In the genomic region with DNA sequence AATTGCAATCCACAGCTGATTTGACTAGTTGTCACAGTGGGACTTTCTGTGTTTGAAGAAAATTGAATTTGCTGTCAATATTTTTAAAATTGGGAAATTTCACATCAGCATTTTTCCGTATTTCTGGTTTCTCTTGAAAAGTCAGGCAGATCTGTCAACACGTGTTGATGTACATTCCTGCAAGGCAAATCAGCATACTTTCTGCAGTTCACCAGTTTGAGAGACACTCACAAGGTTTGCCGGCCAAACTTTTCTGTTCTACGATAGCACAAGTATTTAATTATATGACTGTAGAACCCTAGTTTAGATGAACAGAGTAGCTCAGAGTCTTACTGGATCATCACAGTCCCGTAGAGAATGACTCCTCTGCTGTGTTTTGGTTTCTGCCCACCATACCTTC, we compare ENCODE assay signal across 20 cellular contexts.
"Had no signal": no experiment of that assay in that cellular context is flagged by ENCODE, and none has a peak within 500 bp of the region (broad histone marks: within the 10 kb centered on the region; RNA-seq: fewer than 3 reads in every experiment).

No MANE protein-coding gene starts in this region.

- H3K9me3 Mint-ChIP-seq: activated naive CD4-positive, alpha-beta T cell treated with anti-CD3 and anti-CD28 coated beads for 36 hours; activated naive CD8-positive, alpha-beta T cell treated with anti-CD3 and anti-CD28 coated beads, Interleukin-2, amount 10 ng/mL, durations not matched to agents 7 days and 5 days; activated T-cell treated with anti-CD3 and anti-CD28 coated beads, Interleukin-2, amount 50 U/mL, for 4 hours; naive thymus-derived CD8-positive, alpha-beta T cell; WTC11 had no signal

- ATAC-seq: activated T-cell treated with anti-CD3 and anti-CD28 coated beads, Interleukin-2, amount 50 U/mL, for 4 hours; heart left ventricle; left lobe of liver; lower lobe of right lung; naive thymus-derived CD8-positive, alpha-beta T cell; stimulated activated naive CD8-positive, alpha-beta T cell treated with anti-CD3 and anti-CD28 coated beads, Interleukin-15, Interleukin-2, amounts not matched to agents 100 U/mL and 50 U/mL, for 24 hours; WTC11 had no signal

- H3K4me1 Mint-ChIP-seq: activated naive CD8-positive, alpha-beta T cell treated with anti-CD3 and anti-CD28 coated beads, Interleukin-2, amount 10 ng/mL, durations not matched to agents 7 days and 5 days; naive thymus-derived CD8-positive, alpha-beta T cell had no signal

- H3K9me3 ChIP-seq: heart left ventricle, lower lobe of right lung had no signal

- H3K4me1 ChIP-seq: heart left ventricle, lower lobe of right lung had no signal

- H3K36me3 Mint-ChIP-seq: activated naive CD8-positive, alpha-beta T cell treated with anti-CD3 and anti-CD28 coated beads, Interleukin-2, amount 10 ng/mL, durations not matched to agents 7 days and 5 days; naive thymus-derived CD8-positive, alpha-beta T cell; neural progenitor cell; WTC11 had no signal

- H3K4me3 Mint-ChIP-seq: activated naive CD4-positive, alpha-beta T cell treated with anti-CD3 and anti-CD28 coated beads for 36 hours; activated naive CD8-positive, alpha-beta T cell treated with anti-CD3 and anti-CD28 coated beads, Interleukin-2, amount 10 ng/mL, durations not matched to agents 7 days and 5 days; activated T-cell treated with anti-CD3 and anti-CD28 coated beads, Interleukin-2, amount 50 U/mL, for 4 hours; naive thymus-derived CD8-positive, alpha-beta T cell; neural progenitor cell; WTC11 had no signal

- H3K27me3 Mint-ChIP-seq: activated naive CD8-positive, alpha-beta T cell treated with anti-CD3 and anti-CD28 coated beads, Interleukin-2, amount 10 ng/mL, durations not matched to agents 7 days and 5 days had no signal

- DNase-seq: activated CD8-positive, alpha-beta memory T cell treated with anti-CD3 and anti-CD28 coated beads for 24 hours; activated CD8-positive, alpha-beta memory T cell treated with anti-CD3 and anti-CD28 coated beads, Interleukin-2, amount 50 U/mL, for 48 hours; activated naive CD4-positive, alpha-beta T cell treated with anti-CD3 and anti-CD28 coated beads for 36 hours; activated naive CD8-positive, alpha-beta T cell treated with anti-CD3 and anti-CD28 coated beads, Interleukin-2, amount 10 ng/mL, durations not matched to agents 7 days and 5 days; activated T-cell treated with anti-CD3 and anti-CD28 coated beads, Interleukin-2, amount 50 U/mL, for 4 hours; amygdala; caudate nucleus; dermis blood vessel endothelial cell; effector CD8-positive, alpha-beta T cell; heart left ventricle; islet precursor cell; lower lobe of right lung; naive thymus-derived CD8-positive, alpha-beta T cell; retina; stimulated activated CD4-positive, alpha-beta T cell treated with anti-CD3 and anti-CD28 coated beads, Interleukin-4, amount 100 ng/mL, for 24 hours; stimulated activated naive CD8-positive, alpha-beta T cell treated with anti-CD3 and anti-CD28 coated beads, Interleukin-15, Interleukin-2, amounts not matched to agents 100 U/mL and 50 U/mL, for 24 hours; T-helper 9 cell had no signal

- H3K27ac ChIP-seq: heart left ventricle, lower lobe of right lung, neural progenitor cell had no signal

- H3K9ac ChIP-seq: neural progenitor cell had no signal

- H3K4me2 ChIP-seq: neural progenitor cell had no signal

- H3K4me3 ChIP-seq: heart left ventricle, lower lobe of right lung, neural progenitor cell had no signal

- H2AFZ ChIP-seq: neural progenitor cell had no signal

- H3K36me3 ChIP-seq: heart left ventricle, lower lobe of right lung, neural progenitor cell had no signal

- H3K27ac Mint-ChIP-seq: activated naive CD4-positive, alpha-beta T cell treated with anti-CD3 and anti-CD28 coated beads for 36 hours; activated naive CD8-positive, alpha-beta T cell treated with anti-CD3 and anti-CD28 coated beads, Interleukin-2, amount 10 ng/mL, durations not matched to agents 7 days and 5 days; naive thymus-derived CD8-positive, alpha-beta T cell; neural progenitor cell; WTC11 had no signal
